Comparison of ENCODE assay signal across 24 cellular contexts in the genomic region with DNA sequence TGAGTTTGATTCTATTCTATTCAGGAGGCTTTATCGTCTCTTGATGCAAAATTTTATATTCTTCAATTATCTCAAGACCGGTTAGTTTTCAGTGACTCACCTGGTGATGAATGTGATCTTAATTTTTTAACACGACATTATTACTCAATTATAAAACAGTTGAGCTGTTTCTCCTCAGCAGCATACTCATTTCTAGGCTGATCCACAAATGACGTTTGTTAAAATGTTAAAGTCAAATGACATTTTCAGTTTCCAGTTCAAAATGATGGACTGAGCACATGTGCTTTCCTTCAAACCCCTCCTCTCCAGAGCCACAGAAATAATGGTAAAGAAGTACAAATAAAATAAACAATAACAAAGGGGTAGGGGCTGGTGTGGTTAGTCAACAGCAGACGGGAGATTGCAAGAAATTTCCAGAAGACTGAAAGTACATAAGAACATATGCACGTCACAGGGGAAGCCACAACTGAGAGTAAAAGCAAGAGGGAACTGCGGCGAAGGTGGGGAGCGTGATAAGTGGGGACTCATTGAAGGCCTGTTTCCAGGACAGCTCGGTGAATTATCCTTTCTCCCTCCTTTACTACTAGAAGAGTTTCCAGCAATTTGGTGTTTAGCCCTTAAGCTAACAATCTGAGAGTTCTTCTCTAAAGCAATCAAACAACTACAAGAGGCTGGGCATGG.
"Had no signal": no experiment of that assay in that cellular context is flagged by ENCODE, and none has a peak within 500 bp of the region (broad histone marks: within the 10 kb centered on the region; RNA-seq: fewer than 3 reads in every experiment).

No MANE protein-coding gene starts in this region.

- H3K9me3 Mint-ChIP-seq: immature natural killer cell; memory B cell; naive thymus-derived CD4-positive, alpha-beta T cell; stimulated activated memory B cell treated with anti-CD40 and anti-IgM and Interleukin-4, amounts not matched to agents 10 μg/mL and 1 μg/mL and 100 μg/mL, for 72 hours; T-helper 1 cell treated with Interleukin-12 subunit alpha and Interleukin-12 subunit beta and Interleukin-4 antibody, amounts not matched to agents 30 μg/mL and 1 μg/mL, for 36 hours had no signal

- H3K27me3 ChIP-seq: ascending aorta, esophagus muscularis mucosa, gastroesophageal sphincter, right lobe of liver, SJCRH30, tibial artery had no signal

- DNase-seq: activated CD4-positive, CD25-positive, alpha-beta regulatory T cell treated with anti-CD3 and anti-CD28 coated beads, Interleukin-2, amount 50 U/mL, for 72 hours; activated effector memory CD4-positive, alpha-beta T cell treated with Interleukin-2 at 50 U/mL for 16 hours; activated naive CD4-positive, alpha-beta T cell treated with anti-CD3 and anti-CD28 coated beads, Interleukin-2, amount 50 U/mL, for 16 hours; cerebellar nuclear complex; cortex of kidney; immature natural killer cell; left ventricle myocardium superior; naive thymus-derived CD4-positive, alpha-beta T cell; right lobe of liver; SJCRH30; small intestine; stimulated activated CD4-positive, alpha-beta T cell treated with anti-CD3 and anti-CD28 coated beads, Interleukin-15, amount 100 ng/mL, for 24 hours; stimulated activated CD4-positive, alpha-beta T cell treated with anti-CD3 and anti-CD28 coated beads, Interleukin-4, amount 100 ng/mL, for 24 hours; substantia nigra; tibial artery had no signal

- H3K4me3 Mint-ChIP-seq: immature natural killer cell; memory B cell; naive thymus-derived CD4-positive, alpha-beta T cell; stimulated activated memory B cell treated with anti-CD40 and anti-IgM and Interleukin-4, amounts not matched to agents 10 μg/mL and 1 μg/mL and 100 μg/mL, for 72 hours; T-helper 1 cell treated with Interleukin-12 subunit alpha and Interleukin-12 subunit beta and Interleukin-4 antibody, amounts not matched to agents 30 μg/mL and 1 μg/mL, for 36 hours had no signal

- H3K4me1 Mint-ChIP-seq: immature natural killer cell; stimulated activated memory B cell treated with anti-CD40 and anti-IgM and Interleukin-4, amounts not matched to agents 10 μg/mL and 1 μg/mL and 100 μg/mL, for 72 hours had no signal

- H3K27ac Mint-ChIP-seq: memory B cell; stimulated activated memory B cell treated with anti-CD40 and anti-IgM and Interleukin-4, amounts not matched to agents 10 μg/mL and 1 μg/mL and 100 μg/mL, for 72 hours; T-helper 1 cell treated with Interleukin-12 subunit alpha and Interleukin-12 subunit beta and Interleukin-4 antibody, amounts not matched to agents 30 μg/mL and 1 μg/mL, for 36 hours had no signal

- H3K4me3 ChIP-seq: ascending aorta, esophagus muscularis mucosa, gastroesophageal sphincter, right lobe of liver, SJCRH30, tibial artery had no signal

- H3K9me3 ChIP-seq: ascending aorta, esophagus muscularis mucosa, gastroesophageal sphincter, right lobe of liver, SJCRH30, tibial artery had no signal

- H3K4me1 ChIP-seq: ascending aorta, esophagus muscularis mucosa, gastroesophageal sphincter, parathyroid adenoma, right lobe of liver, SJCRH30, tibial artery had no signal

- H3K27ac ChIP-seq: ascending aorta, esophagus muscularis mucosa, gastroesophageal sphincter, parathyroid adenoma, right lobe of liver, SJCRH30, tibial artery, VCaP had no signal

- ATAC-seq: gastroesophageal sphincter; left ventricle myocardium superior; naive thymus-derived CD4-positive, alpha-beta T cell; right lobe of liver; stimulated activated memory B cell treated with anti-CD40 and anti-IgM and Interleukin-4, amounts not matched to agents 10 μg/mL and 1 μg/mL and 100 μg/mL, for 72 hours had no signal

- FAIRE-seq: small intestine, urothelium cell line had no signal

- H3K36me3 Mint-ChIP-seq: immature natural killer cell; memory B cell; naive thymus-derived CD4-positive, alpha-beta T cell; stimulated activated memory B cell treated with anti-CD40 and anti-IgM and Interleukin-4, amounts not matched to agents 10 μg/mL and 1 μg/mL and 100 μg/mL, for 72 hours had no signal

- H3K36me3 ChIP-seq: ascending aorta, esophagus muscularis mucosa, gastroesophageal sphincter, right lobe of liver, SJCRH30, tibial artery had no signal
